8 cellular contexts compared by ENCODE assay signal in genomic region chr20:53751394-53752368, GRCh38.
DNase-seq lines count a peak whose midpoint lies in the region; ATAC-seq and TF ChIP-seq lines count a peak whose summit lies in the region.

No MANE protein-coding gene starts in this region.

- H3K27me3 ChIP-seq in KMS-11 (ENCODE audit: insufficient read depth, low read depth), result no peaks in the 10 kb centered on the region
- no peaks in the 10 kb centered on the region for H3K27me3 ChIP-seq in vagina
- H3K27me3 ChIP-seq in tibial artery, result no peaks in the 10 kb centered on the region

- peak overlapping the region; percentile 92 for H3K27ac Mint-ChIP-seq in activated T-helper 17 cell treated with anti-CD3 and anti-CD28 coated beads, Interleukin-2, amount 50 U/mL, for 72 hours

- H3K36me3 ChIP-seq in KMS-11 (ENCODE audit: insufficient read depth), result no peaks in the 10 kb centered on the region
- no peaks in the 10 kb centered on the region for H3K36me3 ChIP-seq in vagina
- H3K36me3 ChIP-seq in tibial artery, result no peaks in the 10 kb centered on the region

- 0 out of 2 replicates have a peak overlapping the region, but pooled peaks have one; percentile 15 for H2AFZ ChIP-seq in KMS-11 (ENCODE audit: low read depth)

- no peaks in the 10 kb centered on the region for H3K36me3 Mint-ChIP-seq in activated T-helper 17 cell treated with anti-CD3 and anti-CD28 coated beads, Interleukin-2, amount 50 U/mL, for 72 hours (ENCODE audit: low read depth)

- intact Hi-C loops in vagina (cut with DNase I), result no loop called here
- intact Hi-C loops in tibial artery (cut with DNase I; ENCODE audit: low total_unique reads), result no loop called here

- peaks cover 41% of the 10 kb centered on the region for H3K4me1 Mint-ChIP-seq in activated T-helper 17 cell treated with anti-CD3 and anti-CD28 coated beads, Interleukin-2, amount 50 U/mL, for 72 hours

- H3K27ac ChIP-seq in KMS-11 (no peak overlapping the region), vagina (peak overlapping the region; percentile 62), tibial artery (no peak overlapping the region)

- H3K9ac ChIP-seq in KMS-11, result no peak overlapping the region

- H3K9me3 Mint-ChIP-seq in activated T-helper 17 cell treated with anti-CD3 and anti-CD28 coated beads, Interleukin-2, amount 50 U/mL, for 72 hours, result no peaks in the 10 kb centered on the region

- DNase-seq in lung microvascular endothelial cell (ENCODE audit: low read depth in 2 of 2) (peak; percentile 5 to 75), vagina (ENCODE audit: extremely low spot score in 2 of 2) (no peak), tibial artery (no peak), NCI-H345 treated with DMSO at 0.1 percent for 48 hours (lab: John Stamatoyannopoulos, UW; ENCODE audit: unreplicated experiment) (no peak)

- no peak overlapping the region for H3K4me2 ChIP-seq in KMS-11

- ATAC-seq in GM21576 (IDR thresholded peaks at IDR 0.05; ENCODE audit: unreplicated experiment), result peak; percentile 68
- peak; percentile 78 for ATAC-seq in activated T-helper 17 cell treated with anti-CD3 and anti-CD28 coated beads, Interleukin-2, amount 50 U/mL, for 72 hours (replicated peaks)

- no peaks in the 10 kb centered on the region for H3K27me3 Mint-ChIP-seq in activated T-helper 17 cell treated with anti-CD3 and anti-CD28 coated beads, Interleukin-2, amount 50 U/mL, for 72 hours

- no peak for TF ChIP-seq POLR2A in vagina (IDR thresholded peaks at IDR 0.05)

- H3K4me1 ChIP-seq in KMS-11 (ENCODE audit: low read depth, poor library complexity, severe bottlenecking) (peaks cover 31% of the 10 kb centered on the region), vagina (peaks cover 33% of the 10 kb centered on the region), tibial artery (peaks cover 0 to 11% (median 1%) of the 10 kb centered on the region in 4 donors)

- H3K9me3 ChIP-seq in vagina (no peaks in the 10 kb centered on the region), tibial artery (no peaks in the 10 kb centered on the region)

- no peaks in the 10 kb centered on the region for H4K20me1 ChIP-seq in KMS-11 (ENCODE audit: insufficient read depth)

- no peak for TF ChIP-seq CTCF in KMS-11 (conservative IDR thresholded peaks at IDR 0.05; ENCODE audit: low read depth, low read length)
- TF ChIP-seq CTCF in vagina (IDR thresholded peaks at IDR 0.05), result no peak
- TF ChIP-seq CTCF in tibial artery (IDR thresholded peaks at IDR 0.05), result no peak

- H3K4me3 Mint-ChIP-seq in activated T-helper 17 cell treated with anti-CD3 and anti-CD28 coated beads, Interleukin-2, amount 50 U/mL, for 72 hours, result peak overlapping the region; percentile 74

- no peaks in the 10 kb centered on the region for H3K79me2 ChIP-seq in KMS-11 (ENCODE audit: insufficient read depth, low read depth)

- H3K4me3 ChIP-seq in GM08714 (ENCODE audit: low read length), result peak overlapping the region; percentile 41; the same call in 1 of the 2 replicates
- no peak overlapping the region for H3K4me3 ChIP-seq in KMS-11 (IDR thresholded peaks at IDR 0.05; ENCODE audit: insufficient read depth, low read depth, low read length)
- H3K4me3 ChIP-seq in vagina, result no peak overlapping the region
- H3K4me3 ChIP-seq in tibial artery, result no peak overlapping the region

Comparison
In these comparisons a context has a peak if more than half of its experiments do, and no peak if none do; other contexts are left out.
1. DNase-seq: peak in lung microvascular endothelial cell (2 of 2); none in vagina (0 of 2), tibial artery (0 of 2) and NCI-H345 treated with DMSO at 0.1 percent for 48 hours (single experiment).